Comparison of ENCODE assay signal across 1 cellular context in the genomic region with DNA sequence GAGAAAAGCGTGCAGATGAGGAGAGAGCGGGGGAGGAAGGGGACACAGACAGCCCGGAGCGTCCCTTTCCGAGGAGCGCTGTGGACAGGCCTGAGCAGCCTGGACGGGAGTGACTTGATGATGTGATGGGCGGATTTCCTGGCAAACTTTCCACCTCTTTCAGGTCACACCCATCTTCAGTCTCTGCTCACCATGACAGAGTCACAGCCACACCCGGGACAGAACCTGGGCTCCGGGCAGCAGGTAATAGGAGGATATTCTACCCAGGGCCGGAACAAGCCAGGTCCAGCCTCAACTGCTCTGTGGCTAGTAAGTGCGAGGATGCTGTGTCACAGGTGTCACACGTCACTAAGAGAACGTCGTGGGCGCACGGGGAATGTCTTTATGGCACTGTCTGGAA.
TF ChIP-seq lines count a peak whose summit lies in the region.

No MANE protein-coding gene starts in this region.

TF ChIP-seq in H1, 55 proteins besides CTCF, POLR2A, EP300 and RAD21:
- TF ChIP-seq RNF2 (IDR thresholded peaks at IDR 0.05; ENCODE audit: borderline replicate concordance, low read depth, low read length, missing control alignments, poor library complexity, severe bottlenecking): no peak
- no peak for TF ChIP-seq KDM1A (IDR thresholded peaks at IDR 0.05; ENCODE audit: borderline replicate concordance, low read length)
- no peak for TF ChIP-seq SIN3A (conservative IDR thresholded peaks at IDR 0.05 in 1 of 2, IDR thresholded peaks at IDR 0.05 in 1 of 2; ENCODE audit: low read depth in 1 of 2, low read length in 2 of 2)
- TF ChIP-seq SRF (IDR thresholded peaks at IDR 0.05; ENCODE audit: low read depth, low read length): no peak
- TF ChIP-seq TAF7 (optimal IDR thresholded peaks at IDR 0.05; ENCODE audit: borderline replicate concordance, low read depth, low read length): no peak
- TF ChIP-seq CBX5 (IDR thresholded peaks at IDR 0.05; ENCODE audit: low read depth, low read length): no peak
- no peak for TF ChIP-seq CTBP2 (IDR thresholded peaks at IDR 0.05; ENCODE audit: borderline replicate concordance, insufficient read depth, insufficient read length, low read length)
